In the genomic region with DNA sequence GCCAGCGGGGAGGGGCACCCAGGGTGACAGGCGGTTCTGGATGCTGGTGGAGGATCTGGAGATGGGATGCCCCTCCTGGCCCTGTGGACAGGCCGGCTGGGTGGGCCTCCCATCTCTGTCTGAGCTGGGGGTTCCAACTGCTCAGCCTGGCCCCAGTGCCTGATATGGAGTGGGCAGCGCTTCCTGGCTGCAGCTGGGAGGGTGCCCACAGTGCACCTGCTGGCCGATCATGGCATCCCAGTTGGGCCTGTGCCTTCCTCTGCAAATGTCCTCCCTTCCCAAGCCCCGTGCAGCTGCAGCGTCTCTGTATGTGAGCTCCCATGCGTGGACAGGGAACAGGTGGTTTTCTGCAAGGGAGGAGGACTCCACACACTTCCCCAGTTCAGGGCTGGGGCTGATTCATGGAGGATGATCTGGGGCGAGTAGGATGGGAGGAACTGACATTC, we compare ENCODE assay signal across 1 cellular context.
TF ChIP-seq lines count a peak whose summit lies in the region.

No MANE protein-coding gene starts in this region.

TF ChIP-seq in HEK293, 187 proteins besides CTCF, POLR2A, EP300 and RAD21 (continued from another document):
- TF ChIP-seq, protein P1, sequence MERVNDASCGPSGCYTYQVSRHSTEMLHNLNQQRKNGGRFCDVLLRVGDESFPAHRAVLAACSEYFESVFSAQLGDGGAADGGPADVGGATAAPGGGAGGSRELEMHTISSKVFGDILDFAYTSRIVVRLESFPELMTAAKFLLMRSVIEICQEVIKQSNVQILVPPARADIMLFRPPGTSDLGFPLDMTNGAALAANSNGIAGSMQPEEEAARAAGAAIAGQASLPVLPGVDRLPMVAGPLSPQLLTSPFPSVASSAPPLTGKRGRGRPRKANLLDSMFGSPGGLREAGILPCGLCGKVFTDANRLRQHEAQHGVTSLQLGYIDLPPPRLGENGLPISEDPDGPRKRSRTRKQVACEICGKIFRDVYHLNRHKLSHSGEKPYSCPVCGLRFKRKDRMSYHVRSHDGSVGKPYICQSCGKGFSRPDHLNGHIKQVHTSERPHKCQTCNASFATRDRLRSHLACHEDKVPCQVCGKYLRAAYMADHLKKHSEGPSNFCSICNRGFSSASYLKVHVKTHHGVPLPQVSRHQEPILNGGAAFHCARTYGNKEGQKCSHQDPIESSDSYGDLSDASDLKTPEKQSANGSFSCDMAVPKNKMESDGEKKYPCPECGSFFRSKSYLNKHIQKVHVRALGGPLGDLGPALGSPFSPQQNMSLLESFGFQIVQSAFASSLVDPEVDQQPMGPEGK (tag by site-specific recombination; IDR thresholded peaks at IDR 0.05): peak; percentile 33; the same call in 1 of the 2 replicates
- TF ChIP-seq, protein P2, sequence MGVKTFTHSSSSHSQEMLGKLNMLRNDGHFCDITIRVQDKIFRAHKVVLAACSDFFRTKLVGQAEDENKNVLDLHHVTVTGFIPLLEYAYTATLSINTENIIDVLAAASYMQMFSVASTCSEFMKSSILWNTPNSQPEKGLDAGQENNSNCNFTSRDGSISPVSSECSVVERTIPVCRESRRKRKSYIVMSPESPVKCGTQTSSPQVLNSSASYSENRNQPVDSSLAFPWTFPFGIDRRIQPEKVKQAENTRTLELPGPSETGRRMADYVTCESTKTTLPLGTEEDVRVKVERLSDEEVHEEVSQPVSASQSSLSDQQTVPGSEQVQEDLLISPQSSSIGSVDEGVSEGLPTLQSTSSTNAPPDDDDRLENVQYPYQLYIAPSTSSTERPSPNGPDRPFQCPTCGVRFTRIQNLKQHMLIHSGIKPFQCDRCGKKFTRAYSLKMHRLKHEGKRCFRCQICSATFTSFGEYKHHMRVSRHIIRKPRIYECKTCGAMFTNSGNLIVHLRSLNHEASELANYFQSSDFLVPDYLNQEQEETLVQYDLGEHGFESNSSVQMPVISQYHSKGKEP (tag by site-specific recombination; IDR thresholded peaks at IDR 0.05): 0 out of 2 replicates have a peak, but pooled peaks have one; percentile 45
